8 cellular contexts compared by ENCODE assay signal in the genomic region with DNA sequence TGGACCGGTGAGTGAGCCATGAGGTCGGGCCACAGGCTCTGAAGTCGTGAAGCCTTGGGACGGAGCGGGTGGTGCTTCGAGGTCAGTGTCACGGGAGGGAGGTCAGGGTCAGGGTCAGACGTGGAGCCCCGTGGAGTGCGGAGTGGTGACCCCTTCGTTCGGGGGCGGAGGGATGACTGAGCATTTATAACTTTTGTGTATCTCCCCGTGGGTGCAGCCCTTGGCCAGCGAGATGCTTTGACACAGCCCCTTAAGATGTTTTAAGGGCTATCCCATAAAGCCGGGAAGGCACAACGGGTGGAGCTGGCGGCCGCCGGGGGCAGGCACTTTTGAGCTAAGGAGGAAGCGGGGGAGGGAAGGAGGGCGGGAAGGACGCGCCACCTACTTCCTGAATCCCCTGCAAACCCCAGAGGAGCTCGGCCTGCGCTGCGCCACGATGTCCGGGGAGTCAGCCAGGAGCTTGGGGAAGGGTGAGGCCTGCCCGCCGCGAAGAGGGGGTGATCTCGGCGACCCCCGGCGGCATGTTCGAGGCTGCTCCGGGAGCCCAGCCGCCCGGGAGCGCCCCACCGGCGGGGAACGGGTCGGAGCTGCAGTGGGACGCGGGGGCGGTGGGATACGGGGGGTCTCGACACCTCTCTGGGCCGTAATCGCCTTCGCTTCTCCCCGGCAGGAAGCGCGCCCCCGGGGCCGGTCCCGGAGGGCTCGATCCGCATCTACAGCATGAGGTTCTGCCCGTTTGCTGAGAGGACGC. TPM values are rescaled to one million over a fixed set of nuclear protein-coding genes. Genes with fewer than 3 reads are reported as not detected.
DNase-seq lines count a peak whose midpoint lies in the region; ATAC-seq and TF ChIP-seq lines count a peak whose summit lies in the region.

A gene (plus strand): TSS at position 400 of the 751 bp plus-strand sequence. CDS start 37 bp downstream, at position 437.

- no peak for TF ChIP-seq EP300 in suprapubic skin (IDR thresholded peaks at IDR 0.05)

- no peaks in the 10 kb centered on the region for H4K20me1 ChIP-seq in PC-9 (ENCODE audit: insufficient read depth)

- H3K4me1 ChIP-seq in PC-9 (replicated peaks; ENCODE audit: insufficient read depth) = peaks cover 30% of the 10 kb centered on the region
- H3K4me1 ChIP-seq in muscle layer of duodenum (ENCODE audit: control insufficient read depth in 1 of 2, insufficient read depth in 2 of 2, low read length in 2 of 2) = peaks cover 13 to 18% of the 10 kb centered on the region in 2 donors
- peaks cover 39% of the 10 kb centered on the region for H3K4me1 ChIP-seq in suprapubic skin

- H3K27me3 ChIP-seq in PC-9 (ENCODE audit: insufficient read depth, low read depth) (no peaks in the 10 kb centered on the region), muscle layer of duodenum (ENCODE audit: low read depth, low read length) (no peaks in the 10 kb centered on the region), suprapubic skin (no peaks in the 10 kb centered on the region)

- TF ChIP-seq CTCF in AG09319 (IDR thresholded peaks at IDR 0.05; ENCODE audit: low read depth, low read length) = no peak
- no peak for TF ChIP-seq CTCF in PC-9 (conservative IDR thresholded peaks at IDR 0.05)
- TF ChIP-seq CTCF in suprapubic skin (IDR thresholded peaks at IDR 0.05) = no peak

- H3K9me2 ChIP-seq in PC-9 (ENCODE audit: insufficient read depth) = no peaks in the 10 kb centered on the region

- no TSS peak for BruUV-seq in PC-9 (replicated peaks; lab: Mats Ljungman, UMichigan)

- DNase-seq in AG09319 (ENCODE audit: extremely low read depth, low read depth) = peak; percentile 44
- DNase-seq in PC-9 = peak; percentile 51 to 52
- peak; percentile 20 to 38 for DNase-seq in activated T-helper 1 cell treated with anti-CD3 and anti-CD28 coated beads, Interleukin-2, amount 50 U/mL, for 16 hours (ENCODE audit: low read depth in 1 of 2, low spot score in 1 of 2)
- peak; percentile 82 for DNase-seq in fibroblast of gingiva (ENCODE audit: low read depth)
- DNase-seq in suprapubic skin (ENCODE audit: low spot score in 2 of 2) = peak; percentile 92 to 93

- in situ Hi-C loops in GM18951 (cut with MboI; ENCODE audit: low sequenced_read_pairs, unreplicated experiment) = no loop called here

- CTCF ChIA-PET in PC-9 (lab: Charles Lee) = interaction anchor here (0.5 to 0.6 kb wide), 2 partner anchors 121 to 211 kb away, joined by 3 to 4 read pairs; no protein-coding TSS in a partner anchor

- H3K27ac ChIP-seq in PC-9 = peak within 1 kb of the TSS; percentile 60
- peak within 1 kb of the TSS; percentile 97 for H3K27ac ChIP-seq in muscle layer of duodenum (ENCODE audit: low read length)
- peak within 1 kb of the TSS; percentile 98 for H3K27ac ChIP-seq in suprapubic skin

- H3K4me2 ChIP-seq in PC-9 = peak within 1 kb of the TSS; percentile 76

- peaks cover 21% of the 10 kb centered on the region; the same call in 1 of the 2 replicates for H3K36me3 ChIP-seq in PC-9 (ENCODE audit: low read depth)
- peaks cover 12 to 25% of the 10 kb centered on the region in 2 donors for H3K36me3 ChIP-seq in muscle layer of duodenum (ENCODE audit: control insufficient read depth in 1 of 2, insufficient read depth in 2 of 2, low read length in 2 of 2)
- H3K36me3 ChIP-seq in suprapubic skin = peaks cover 14% of the 10 kb centered on the region

- POLR2A ChIA-PET in PC-9 (lab: Charles Lee; ENCODE audit: unreplicated experiment) = interaction anchor here (0.7 to 0.9 kb wide), 2 partner anchors 21 to 23 kb away, joined by 3 read pairs; a partner anchor contains a TSS

- TF ChIP-seq POLR2A in GM18951 (IDR thresholded peaks at IDR 0.05; ENCODE audit: extremely low read depth, insufficient read depth, insufficient read length) (peak; percentile 92), suprapubic skin (IDR thresholded peaks at IDR 0.05) (peak; percentile 43 to 83)

- intact Hi-C loops in PC-9 (cut with micrococcal nuclease; ENCODE audit: unreplicated experiment) = loop anchor here (2.0 kb wide), 1 partner anchor 22 kb away; a partner anchor contains a TSS

- peaks cover 19% of the 10 kb centered on the region for H3F3A ChIP-seq in PC-9 (ENCODE audit: insufficient read depth, low read depth)

- H2AFZ ChIP-seq in PC-9 = peak within 1 kb of the TSS; percentile 86

- WGBS in suprapubic skin = 1% methylated on average over 29 of the region's 63 CpGs

- H3K4me3 ChIP-seq in PC-9 (peak within 1 kb of the TSS; percentile 83), muscle layer of duodenum (ENCODE audit: low read depth in 1 of 2, low read length in 2 of 2) (peak within 1 kb of the TSS; percentile 82 to 94), suprapubic skin (peak within 1 kb of the TSS; percentile 96)

- ATAC-seq in HG03139 (IDR thresholded peaks at IDR 0.05; ENCODE audit: unreplicated experiment) = peak; percentile 79

- H3K79me2 ChIP-seq in PC-9 (ENCODE audit: low read depth) = peaks cover 47% of the 10 kb centered on the region

- no peaks in the 10 kb centered on the region for H3K9me3 ChIP-seq in PC-9 (ENCODE audit: insufficient read depth, low read depth)
- no peaks in the 10 kb centered on the region for H3K9me3 ChIP-seq in muscle layer of duodenum (ENCODE audit: control insufficient read depth in 1 of 2, low read length in 2 of 2)
- no peaks in the 10 kb centered on the region for H3K9me3 ChIP-seq in suprapubic skin

RNA-seq across cellular contexts. Expression of the gene that starts here (rescaled TPM):
- total RNA-seq in PC-9 (2021) (71.0 and 77.3 TPM in 2 replicates), suprapubic skin (10 to 100 TPM; 38.2 to 61.4 (median 56.7) TPM)

Comparison
In these comparisons a context has a peak if more than half of its experiments do, and no peak if none do; other contexts are left out.
1. Peak in every context shown above with its lines: DNase-seq, ATAC-seq, H3K4me3 ChIP-seq and H3K27ac ChIP-seq.
2. DNase-seq: peak in every context shown above with its lines; median percentile 92 in suprapubic skin; 82 in fibroblast of gingiva; 52 in PC-9; 44 in AG09319; 29 in activated T-helper 1 cell treated with anti-CD3 and anti-CD28 coated beads, Interleukin-2, amount 50 U/mL, for 16 hours.